In the genomic region with DNA sequence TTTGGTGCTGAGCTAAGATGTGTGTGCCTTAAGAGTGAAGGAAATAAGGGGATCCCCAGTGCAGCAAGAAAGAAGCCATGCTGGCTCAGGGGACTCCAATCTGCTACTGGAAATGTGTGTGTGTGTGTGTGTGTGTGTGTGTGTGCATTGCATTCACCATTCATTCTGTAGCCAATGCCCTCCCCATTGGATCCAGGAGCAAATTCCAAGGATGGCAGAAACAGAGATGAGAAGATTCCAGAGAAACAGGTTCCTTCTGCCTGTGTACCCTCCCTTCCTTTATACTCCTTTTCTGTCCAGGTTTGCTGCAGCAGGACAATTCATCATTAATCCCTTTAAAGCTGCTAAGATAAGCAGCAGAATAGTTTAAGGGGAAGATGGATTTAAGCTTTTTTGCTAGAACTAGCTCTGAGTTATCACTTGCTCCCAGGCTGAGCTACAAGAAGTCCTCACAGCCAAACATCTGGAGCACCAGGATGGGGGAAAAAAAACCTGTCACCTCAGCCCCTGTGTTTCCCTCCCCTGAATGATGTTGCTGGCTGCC, we compare ENCODE assay signal across 17 cellular contexts. TPM values are rescaled to one million over a fixed set of nuclear protein-coding genes. Genes with fewer than 3 reads are reported as not detected.
DNase-seq lines count a peak whose midpoint lies in the region; ATAC-seq and TF ChIP-seq lines count a peak whose summit lies in the region.
"Had no signal": no experiment of that assay in that cellular context is flagged by ENCODE, and none has a peak within 500 bp of the region (broad histone marks: within the 10 kb centered on the region; RNA-seq: fewer than 3 reads in every experiment).

No MANE protein-coding gene starts in this region.

- peak overlapping the region; percentile 21 for H3K4me3 ChIP-seq in neural cell (ENCODE audit: low read length)
- H3K4me3 ChIP-seq: A549, GM12878 had no signal

- peaks cover 42 to 49% of the 10 kb centered on the region in 2 donors for H3K27me3 Mint-ChIP-seq in natural killer cell treated with Interleukin-12 subunit alpha and Interleukin-12 subunit beta and Interleukin-15 and Interleukin-18, amount 100 ng/mL, for 72 hours

- no peak for TF ChIP-seq EP300 in neural cell (conservative IDR thresholded peaks at IDR 0.05; ENCODE audit: poor library complexity, severe bottlenecking)

- H3K36me3 Mint-ChIP-seq in natural killer cell treated with Interleukin-12 subunit alpha and Interleukin-12 subunit beta and Interleukin-15 and Interleukin-18, amount 100 ng/mL, for 72 hours: no peaks in the 10 kb centered on the region

- H3K27me3 ChIP-seq in neural cell (ENCODE audit: insufficient read depth, low read depth, low read length): peaks cover 79% of the 10 kb centered on the region

- H4K20me1 ChIP-seq in neural cell (ENCODE audit: insufficient read depth): no peaks in the 10 kb centered on the region

- H3F3A ChIP-seq in neural cell (ENCODE audit: insufficient read depth, low read length, poor library complexity, severe bottlenecking): no peaks in the 10 kb centered on the region

- no peak overlapping the region for H3K9ac ChIP-seq in neural cell (ENCODE audit: low read length)

- H3K27ac Mint-ChIP-seq in natural killer cell treated with Interleukin-12 subunit alpha and Interleukin-12 subunit beta and Interleukin-15 and Interleukin-18, amount 100 ng/mL, for 72 hours: no peak overlapping the region
- H3K27ac Mint-ChIP-seq: CD4-positive, alpha-beta T cell; H9 had no signal

- H3K79me2 ChIP-seq in neural cell (replicated peaks; ENCODE audit: insufficient read depth, low read length): no peaks in the 10 kb centered on the region

- DNase-seq in NCI-H82 (lab: John Stamatoyannopoulos, UW) (peak; percentile 10), NCI-H82 treated with DMSO at 0.1 percent for 48 hours (lab: John Stamatoyannopoulos, UW; ENCODE audit: unreplicated experiment) (no peak), NCI-H69 (lab: John Stamatoyannopoulos, UW) (peak; percentile 6), GM19240 (ENCODE audit: insufficient read length, low spot score) (no peak), NCI-H748 (lab: John Stamatoyannopoulos, UW; ENCODE audit: unreplicated experiment) (no peak)
- DNase-seq in natural killer cell treated with Interleukin-12 subunit alpha and Interleukin-12 subunit beta and Interleukin-15 and Interleukin-18, amount 100 ng/mL, for 72 hours (ENCODE audit: low spot score): no peak
- DNase-seq: AML-193; CD4-positive, alpha-beta T cell; DMS79 treated with DMSO at 0.1 percent for 48 hours; H9 had no signal

- no peaks in the 10 kb centered on the region for H3K9me3 ChIP-seq in neural cell (ENCODE audit: low read length)
- H3K9me3 ChIP-seq: A549 had no signal

- no peak for TF ChIP-seq RAD21 in neural cell (conservative IDR thresholded peaks at IDR 0.05)

- TF ChIP-seq CTCF in neural cell (IDR thresholded peaks at IDR 0.05; ENCODE audit: poor library complexity, severe bottlenecking): no peak

- no peaks in the 10 kb centered on the region for H3K9me3 Mint-ChIP-seq in natural killer cell treated with Interleukin-12 subunit alpha and Interleukin-12 subunit beta and Interleukin-15 and Interleukin-18, amount 100 ng/mL, for 72 hours
- H3K9me3 Mint-ChIP-seq: H9 had no signal

- no peak overlapping the region for H2AFZ ChIP-seq in neural cell (ENCODE audit: low read depth, low read length)

- no peak overlapping the region for H3K27ac ChIP-seq in neural cell (ENCODE audit: low read length)
- H3K27ac ChIP-seq: 22Rv1, A549, C4-2B had no signal

- ATAC-seq in natural killer cell treated with Interleukin-12 subunit alpha and Interleukin-12 subunit beta and Interleukin-15 and Interleukin-18, amount 100 ng/mL, for 72 hours: no peak
- ATAC-seq: A549, GM12878 had no signal

- peaks cover 0 to 3% of the 10 kb centered on the region in 2 donors for H3K4me1 Mint-ChIP-seq in natural killer cell treated with Interleukin-12 subunit alpha and Interleukin-12 subunit beta and Interleukin-15 and Interleukin-18, amount 100 ng/mL, for 72 hours (ENCODE audit: low read depth in 2 of 2)

- H3K36me3 ChIP-seq in neural cell (ENCODE audit: insufficient read depth, low read length): no peaks in the 10 kb centered on the region

- H3K4me3 Mint-ChIP-seq in natural killer cell treated with Interleukin-12 subunit alpha and Interleukin-12 subunit beta and Interleukin-15 and Interleukin-18, amount 100 ng/mL, for 72 hours: no peak overlapping the region
- H3K4me3 Mint-ChIP-seq: CD4-positive, alpha-beta T cell; H9 had no signal

- H3K9me2 ChIP-seq in neural cell (ENCODE audit: insufficient read depth, low read length): no peaks in the 10 kb centered on the region

- no peak overlapping the region for H3K4me2 ChIP-seq in neural cell (ENCODE audit: low read length)
- H3K4me2 ChIP-seq: A549 had no signal

TF ChIP-seq in neural cell, 6 proteins besides CTCF, POLR2A, EP300 and RAD21:
- no peak for TF ChIP-seq TAF1 (IDR thresholded peaks at IDR 0.05; ENCODE audit: low read depth)
- TF ChIP-seq EZH2 (IDR thresholded peaks at IDR 0.05; ENCODE audit: borderline replicate concordance, insufficient read depth, low read length, poor library complexity, severe bottlenecking): no peak
- no peak for TF ChIP-seq POLR2AphosphoS5 (IDR thresholded peaks at IDR 0.05)
- no peak for TF ChIP-seq MXI1 (conservative IDR thresholded peaks at IDR 0.05; ENCODE audit: poor library complexity, severe bottlenecking)
- TF ChIP-seq, protein P1, sequence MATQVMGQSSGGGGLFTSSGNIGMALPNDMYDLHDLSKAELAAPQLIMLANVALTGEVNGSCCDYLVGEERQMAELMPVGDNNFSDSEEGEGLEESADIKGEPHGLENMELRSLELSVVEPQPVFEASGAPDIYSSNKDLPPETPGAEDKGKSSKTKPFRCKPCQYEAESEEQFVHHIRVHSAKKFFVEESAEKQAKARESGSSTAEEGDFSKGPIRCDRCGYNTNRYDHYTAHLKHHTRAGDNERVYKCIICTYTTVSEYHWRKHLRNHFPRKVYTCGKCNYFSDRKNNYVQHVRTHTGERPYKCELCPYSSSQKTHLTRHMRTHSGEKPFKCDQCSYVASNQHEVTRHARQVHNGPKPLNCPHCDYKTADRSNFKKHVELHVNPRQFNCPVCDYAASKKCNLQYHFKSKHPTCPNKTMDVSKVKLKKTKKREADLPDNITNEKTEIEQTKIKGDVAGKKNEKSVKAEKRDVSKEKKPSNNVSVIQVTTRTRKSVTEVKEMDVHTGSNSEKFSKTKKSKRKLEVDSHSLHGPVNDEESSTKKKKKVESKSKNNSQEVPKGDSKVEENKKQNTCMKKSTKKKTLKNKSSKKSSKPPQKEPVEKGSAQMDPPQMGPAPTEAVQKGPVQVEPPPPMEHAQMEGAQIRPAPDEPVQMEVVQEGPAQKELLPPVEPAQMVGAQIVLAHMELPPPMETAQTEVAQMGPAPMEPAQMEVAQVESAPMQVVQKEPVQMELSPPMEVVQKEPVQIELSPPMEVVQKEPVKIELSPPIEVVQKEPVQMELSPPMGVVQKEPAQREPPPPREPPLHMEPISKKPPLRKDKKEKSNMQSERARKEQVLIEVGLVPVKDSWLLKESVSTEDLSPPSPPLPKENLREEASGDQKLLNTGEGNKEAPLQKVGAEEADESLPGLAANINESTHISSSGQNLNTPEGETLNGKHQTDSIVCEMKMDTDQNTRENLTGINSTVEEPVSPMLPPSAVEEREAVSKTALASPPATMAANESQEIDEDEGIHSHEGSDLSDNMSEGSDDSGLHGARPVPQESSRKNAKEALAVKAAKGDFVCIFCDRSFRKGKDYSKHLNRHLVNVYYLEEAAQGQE (IDR thresholded peaks at IDR 0.05; ENCODE audit: borderline replicate concordance): no peak
- no peak for TF ChIP-seq SMC3 (conservative IDR thresholded peaks at IDR 0.05; ENCODE audit: poor library complexity)
TF ChIP-seq in neural cell: peak in this region for 0.

RNA-seq across cellular contexts. Expression of a gene that starts 3.2 kb away (rescaled TPM):
- 3.5 TPM in 2 replicates for polyA plus RNA-seq in neural cell
- polyA minus RNA-seq in neural cell: 8.8 and 11.2 TPM in 2 replicates
- not detected for total RNA-seq in natural killer cell treated with Interleukin-12 subunit alpha and Interleukin-12 subunit beta and Interleukin-15 and Interleukin-18, amount 100 ng/mL, for 72 hours
- total RNA-seq: CD4-positive, alpha-beta T cell; GM12878; HT-29 had no signal
- polyA plus RNA-seq: GM12878 had no signal

RNA-seq across cellular contexts. Expression of a gene that starts 41.2 kb away (rescaled TPM):
- not detected in 2 replicates for polyA plus RNA-seq in neural cell
- polyA minus RNA-seq in neural cell: not detected in 2 replicates
- total RNA-seq in natural killer cell treated with Interleukin-12 subunit alpha and Interleukin-12 subunit beta and Interleukin-15 and Interleukin-18, amount 100 ng/mL, for 72 hours: not detected
- total RNA-seq: CD4-positive, alpha-beta T cell; H1; H9; HT-29 had no signal
- polyA plus RNA-seq: A549 had no signal

RNA-seq across cellular contexts. Expression of a gene that starts 56.6 kb away (rescaled TPM):
- polyA plus RNA-seq in neural cell: 0.52 and 0.57 TPM in 2 replicates
- 1.9 and 2.9 TPM in 2 replicates for polyA minus RNA-seq in neural cell
- total RNA-seq in natural killer cell treated with Interleukin-12 subunit alpha and Interleukin-12 subunit beta and Interleukin-15 and Interleukin-18, amount 100 ng/mL, for 72 hours: 1 to 10 TPM in 1 of 2 donors, under 1 TPM in 1; 0.88 to 2.1 TPM

Comparison
In these comparisons a context has a peak if more than half of its experiments do, and no peak if none do; other contexts are left out.
1. DNase-seq: peak in NCI-H82 (single experiment) and NCI-H69 (single experiment); none in NCI-H82 treated with DMSO at 0.1 percent for 48 hours (single experiment), GM19240 (single experiment), natural killer cell treated with Interleukin-12 subunit alpha and Interleukin-12 subunit beta and Interleukin-15 and Interleukin-18, amount 100 ng/mL, for 72 hours (single experiment) and NCI-H748 (single experiment).